Comparison of ENCODE assay signal across 9 cellular contexts in the genomic region with DNA sequence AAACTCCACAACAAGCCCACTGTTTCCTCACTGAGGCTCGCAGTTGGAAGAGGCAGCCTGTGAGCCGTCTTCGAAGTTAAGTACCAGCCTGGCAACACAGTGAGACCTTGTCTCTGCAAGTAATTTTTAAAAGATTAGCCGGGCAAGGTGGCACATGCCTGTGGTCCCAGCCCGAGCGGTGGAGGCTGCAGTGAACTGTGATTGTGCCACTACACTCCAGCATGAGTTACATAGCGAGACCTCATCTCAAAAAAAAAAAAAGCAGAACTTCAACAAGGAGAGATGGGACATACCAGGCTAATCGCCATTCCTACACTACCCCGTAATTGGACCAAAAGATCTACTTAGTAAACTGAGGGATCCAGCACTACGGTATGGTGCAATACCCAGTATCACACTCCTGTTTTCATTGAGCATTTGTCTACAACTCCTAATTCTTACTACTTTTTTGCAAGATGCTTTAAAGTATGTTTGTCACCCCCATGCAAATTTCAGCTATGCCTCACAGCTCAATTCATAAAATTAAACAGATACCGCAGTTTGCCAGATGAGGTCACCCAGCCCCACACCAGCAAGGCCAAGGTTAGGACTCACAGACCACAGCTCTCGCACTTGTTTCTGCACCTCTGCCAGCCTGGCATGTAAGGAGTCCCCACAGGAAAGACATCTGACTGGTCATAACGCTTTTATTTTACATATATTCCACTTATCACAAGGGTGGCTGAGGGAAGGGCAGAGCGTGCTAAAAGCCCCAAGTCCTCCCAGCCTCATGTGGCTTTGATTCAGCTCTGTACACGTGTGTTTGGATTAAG. TPM values are rescaled to one million over a fixed set of nuclear protein-coding genes. Genes with fewer than 3 reads are reported as not detected.
A peak's percentile ranks its signal among the peaks of the same experiment; 100 is the strongest.
DNase-seq lines count a peak whose midpoint lies in the region; ATAC-seq and TF ChIP-seq lines count a peak whose summit lies in the region.
"Had no signal": no experiment of that assay in that cellular context is flagged by ENCODE, and none has a peak within 500 bp of the region (broad histone marks: within the 10 kb centered on the region; RNA-seq: fewer than 3 reads in every experiment).

No MANE protein-coding gene starts in this region.

- 80 to 85% methylated on average over 5 to 15 of the region's 15 CpGs for WGBS in gastroesophageal sphincter (ENCODE audit: low coverage in 1 of 2), 2 donors

- no peak overlapping the region for H3K4me3 ChIP-seq in gastroesophageal sphincter

- no peaks in the 10 kb centered on the region for H3K27me3 ChIP-seq in gastroesophageal sphincter

- DNase-seq in cortex of kidney (lab: John Stamatoyannopoulos, UW) (no peak), NCI-H510A (lab: John Stamatoyannopoulos, UW) (no peak), 8988T (no peak)

- peaks cover 0 to 5% (median 0%) of the 10 kb centered on the region in 3 donors for H3K9me3 ChIP-seq in gastroesophageal sphincter

- H3K27ac ChIP-seq in gastroesophageal sphincter, result no peak overlapping the region

- no peak for TF ChIP-seq POLR2A in gastroesophageal sphincter (IDR thresholded peaks at IDR 0.05)

- no peak for TF ChIP-seq EP300 in gastroesophageal sphincter (IDR thresholded peaks at IDR 0.05)

- no peak for TF ChIP-seq CTCF in gastroesophageal sphincter (IDR thresholded peaks at IDR 0.05)

- H3K4me1 ChIP-seq in gastroesophageal sphincter, result peaks cover 0 to 3% (median 0%) of the 10 kb centered on the region in 3 donors

- ATAC-seq in GM18519 (IDR thresholded peaks at IDR 0.05; ENCODE audit: low FRiP score, unreplicated experiment) (peak; percentile 37), GM21423 (IDR thresholded peaks at IDR 0.05; ENCODE audit: unreplicated experiment) (peak; percentile 72), HG03378 (IDR thresholded peaks at IDR 0.05; ENCODE audit: unreplicated experiment) (peak; percentile 71), esophagus mucosa (peak; percentile 43), gastroesophageal sphincter (no peak)

- H3K36me3 ChIP-seq in gastroesophageal sphincter, result peaks cover 0 to 62% of the 10 kb centered on the region in 2 donors

RNA-seq across cellular contexts. Expression of gene SDE2, which starts 21.0 kb away (rescaled TPM):
- total RNA-seq in esophagus mucosa (9.5 TPM), gastroesophageal sphincter (10 to 100 TPM; 15.9 to 23.2 (median 21.2) TPM)

RNA-seq across cellular contexts. Expression of gene LEFTY2, which starts 37.1 kb away (rescaled TPM):
- not detected for total RNA-seq in esophagus mucosa
- 1 to 10 TPM in 1 of 4 donors, not detected in 3; 1.1 TPM for total RNA-seq in gastroesophageal sphincter
- total RNA-seq: mononuclear cell had no signal

RNA-seq across cellular contexts. Expression of gene PYCR2, which starts 54.1 kb away (rescaled TPM):
- 25.7 TPM for total RNA-seq in esophagus mucosa
- total RNA-seq in gastroesophageal sphincter, result 10 to 100 TPM; 43.6 to 65.5 (median 50.6) TPM
